ENCODE assay signal across 25 cellular contexts in genomic region chr4:6404611-6405416, GRCh38.
A peak's percentile ranks its signal among the peaks of the same experiment; 100 is the strongest.
DNase-seq lines count a peak whose midpoint lies in the region; ATAC-seq, FAIRE-seq and TF ChIP-seq lines count a peak whose summit lies in the region.
"Had no signal": no experiment of that assay in that cellular context is flagged by ENCODE, and none has a peak within 500 bp of the region (broad histone marks: within the 10 kb centered on the region; RNA-seq: fewer than 3 reads in every experiment).

No MANE protein-coding gene starts in this region.

- no peaks in the 10 kb centered on the region for H3K9me3 Mint-ChIP-seq in endodermal cell
- H3K9me3 Mint-ChIP-seq: activated T-cell treated with anti-CD3 and anti-CD28 coated beads, Interleukin-2, amount 50 U/mL, for 4 hours had no signal

- H3K36me3 Mint-ChIP-seq in endodermal cell (ENCODE audit: low read depth) = no peaks in the 10 kb centered on the region
- H3K36me3 Mint-ChIP-seq: memory B cell had no signal

- H3K9ac ChIP-seq in endodermal cell (ENCODE audit: extremely low read depth, low read length, poor library complexity, severe bottlenecking) = no peak overlapping the region
- H3K9ac ChIP-seq in smooth muscle cell (ENCODE audit: low read depth) = no peak overlapping the region

- H3K4me1 ChIP-seq in endodermal cell (ENCODE audit: control insufficient read depth, insufficient read depth, low read length) (no peaks in the 10 kb centered on the region), small intestine (ENCODE audit: control insufficient read depth in 2 of 2, insufficient read depth in 1 of 2, low read depth in 1 of 2, low read length in 1 of 2) (no peaks in the 10 kb centered on the region), smooth muscle cell (ENCODE audit: low read depth) (peaks cover 12% of the 10 kb centered on the region)

- H2AFZ ChIP-seq in smooth muscle cell (ENCODE audit: low read depth) = no peak overlapping the region

- no peaks in the 10 kb centered on the region for H3F3A ChIP-seq in smooth muscle cell (ENCODE audit: low read depth)

- H3K79me2 ChIP-seq in smooth muscle cell (ENCODE audit: low read depth) = no peaks in the 10 kb centered on the region

- peak overlapping the region; percentile 18 for H3K27ac Mint-ChIP-seq in endodermal cell
- H3K27ac Mint-ChIP-seq: activated CD4-positive, alpha-beta T cell treated with anti-CD3 and anti-CD28 coated beads for 36 hours; memory B cell had no signal

- H4K20me1 ChIP-seq in smooth muscle cell (ENCODE audit: low read depth) = no peaks in the 10 kb centered on the region

- H3K27me3 ChIP-seq in endodermal cell (ENCODE audit: control insufficient read depth, insufficient read depth, low read length, poor library complexity, severe bottlenecking) (no peaks in the 10 kb centered on the region), small intestine (ENCODE audit: control insufficient read depth in 2 of 2, insufficient read depth in 2 of 2, low read length in 2 of 2) (peaks cover 0 to 18% of the 10 kb centered on the region in 2 donors), smooth muscle cell (ENCODE audit: low read depth) (peaks cover 11% of the 10 kb centered on the region)
- H3K27me3 ChIP-seq: cardiac muscle cell had no signal

- no peak overlapping the region for H3K4me2 ChIP-seq in smooth muscle cell

- H3K9me3 ChIP-seq in endodermal cell (ENCODE audit: control insufficient read depth, low read length) (no peaks in the 10 kb centered on the region), small intestine (ENCODE audit: control insufficient read depth, low read depth) (no peaks in the 10 kb centered on the region), smooth muscle cell (replicated peaks; ENCODE audit: low read depth) (no peaks in the 10 kb centered on the region)
- H3K9me3 ChIP-seq: stomach had no signal

- no peak overlapping the region for H3K4me3 ChIP-seq in endodermal cell (ENCODE audit: low read length)
- no peak overlapping the region for H3K4me3 ChIP-seq in small intestine (ENCODE audit: low read depth in 1 of 2, low read length in 2 of 2)
- H3K4me3 ChIP-seq in smooth muscle cell = no peak overlapping the region
- H3K4me3 ChIP-seq: cardiac muscle cell, stomach, tibial nerve had no signal

- no peak overlapping the region for H3K4me3 Mint-ChIP-seq in endodermal cell
- H3K4me3 Mint-ChIP-seq: activated CD4-positive, alpha-beta T cell treated with anti-CD3 and anti-CD28 coated beads for 36 hours; activated T-cell treated with anti-CD3 and anti-CD28 coated beads, Interleukin-2, amount 50 U/mL, for 4 hours; memory B cell had no signal

- no peak for ATAC-seq in GM19351 (IDR thresholded peaks at IDR 0.05; ENCODE audit: unreplicated experiment)
- ATAC-seq: activated CD4-positive, alpha-beta T cell treated with anti-CD3 and anti-CD28 coated beads for 36 hours; activated T-cell treated with anti-CD3 and anti-CD28 coated beads, Interleukin-2, amount 50 U/mL, for 4 hours; PC-3 had no signal

- H3K4me1 Mint-ChIP-seq in endodermal cell = peaks cover 25% of the 10 kb centered on the region
- H3K4me1 Mint-ChIP-seq: activated CD4-positive, alpha-beta T cell treated with anti-CD3 and anti-CD28 coated beads for 36 hours; memory B cell had no signal

- no peak for FAIRE-seq in small intestine (lab: Jason Lieb, UNC)
- FAIRE-seq: endothelial cell of umbilical vein had no signal

- TF ChIP-seq CTCF in endodermal cell (conservative IDR thresholded peaks at IDR 0.05) = no peak
- TF ChIP-seq CTCF in smooth muscle cell (IDR thresholded peaks at IDR 0.05; ENCODE audit: borderline replicate concordance, insufficient read depth, poor library complexity, severe bottlenecking) = no peak

- WGBS in endodermal cell (ENCODE audit: insufficient coverage in 1 of 2, insufficient read length in 1 of 2), 2 experiments = 79 to 85% methylated on average over 13 to 22 of the region's 22 CpGs
- WGBS in small intestine, 3 donors = 69 to 82% (median 74%) methylated on average over 22 of the region's 22 CpGs
- WGBS in smooth muscle cell (ENCODE audit: low lambda C conversion rate) = 81% methylated on average over 22 of the region's 22 CpGs

- DNase-seq in NCI-H1092 (lab: John Stamatoyannopoulos, UW) = peak; percentile 56
- DNase-seq in NCI-H1092 treated with DMSO at 0.1 percent for 48 hours (lab: John Stamatoyannopoulos, UW) = no peak
- peak; percentile 37 for DNase-seq in DMS79 (lab: John Stamatoyannopoulos, UW)
- DNase-seq in NCI-H345 (lab: John Stamatoyannopoulos, UW) = peak; percentile 70
- DNase-seq in endodermal cell = peak; percentile 64
- DNase-seq in small intestine = no peak
- DNase-seq in smooth muscle cell (lab: John Stamatoyannopoulos, UW; ENCODE audit: unreplicated experiment) = no peak
- DNase-seq: activated CD4-positive, alpha-beta T cell treated with anti-CD3 and anti-CD28 coated beads for 36 hours; activated CD8-positive, alpha-beta memory T cell treated with anti-CD3 and anti-CD28 coated beads for 24 hours; activated naive CD4-positive, alpha-beta T cell; activated T-cell treated with anti-CD3 and anti-CD28 coated beads, Interleukin-2, amount 50 U/mL, for 4 hours; COR-L47; dermis blood vessel endothelial cell; H7; NCI-H187; NCI-H524 treated with DMSO at 0.1 percent for 48 hours; PC-3; SHP77 treated with DMSO at 0.1 percent for 48 hours; stomach had no signal

- no peaks in the 10 kb centered on the region for H3K36me3 ChIP-seq in endodermal cell (ENCODE audit: control insufficient read depth, insufficient read depth, low read length)
- no peaks in the 10 kb centered on the region for H3K36me3 ChIP-seq in small intestine (ENCODE audit: control insufficient read depth in 2 of 2, insufficient read depth in 2 of 2, low read length in 2 of 2)
- no peaks in the 10 kb centered on the region for H3K36me3 ChIP-seq in smooth muscle cell (ENCODE audit: low read depth)
- H3K36me3 ChIP-seq: cardiac muscle cell, stomach, tibial nerve had no signal

- no peak overlapping the region for H3K27ac ChIP-seq in endodermal cell (ENCODE audit: low read depth, low read length)
- H3K27ac ChIP-seq in small intestine (ENCODE audit: low read depth in 1 of 2, low read length in 1 of 2) = no peak overlapping the region
- no peak overlapping the region for H3K27ac ChIP-seq in smooth muscle cell (ENCODE audit: low read depth)
- H3K27ac ChIP-seq: 22Rv1, cardiac muscle cell, stomach, tibial nerve had no signal

- no peaks in the 10 kb centered on the region for H3K27me3 Mint-ChIP-seq in endodermal cell (ENCODE audit: insufficient read depth)

Comparison
In these comparisons a context has a peak if more than half of its experiments do, and no peak if none do; other contexts are left out.
1. DNase-seq: peak in NCI-H1092 (single experiment), DMS79 (single experiment), NCI-H345 (single experiment) and endodermal cell (single experiment); none in NCI-H1092 treated with DMSO at 0.1 percent for 48 hours (single experiment), small intestine (single experiment) and smooth muscle cell (single experiment).